Comparison of ENCODE assay signal across 8 cellular contexts in the genomic region with DNA sequence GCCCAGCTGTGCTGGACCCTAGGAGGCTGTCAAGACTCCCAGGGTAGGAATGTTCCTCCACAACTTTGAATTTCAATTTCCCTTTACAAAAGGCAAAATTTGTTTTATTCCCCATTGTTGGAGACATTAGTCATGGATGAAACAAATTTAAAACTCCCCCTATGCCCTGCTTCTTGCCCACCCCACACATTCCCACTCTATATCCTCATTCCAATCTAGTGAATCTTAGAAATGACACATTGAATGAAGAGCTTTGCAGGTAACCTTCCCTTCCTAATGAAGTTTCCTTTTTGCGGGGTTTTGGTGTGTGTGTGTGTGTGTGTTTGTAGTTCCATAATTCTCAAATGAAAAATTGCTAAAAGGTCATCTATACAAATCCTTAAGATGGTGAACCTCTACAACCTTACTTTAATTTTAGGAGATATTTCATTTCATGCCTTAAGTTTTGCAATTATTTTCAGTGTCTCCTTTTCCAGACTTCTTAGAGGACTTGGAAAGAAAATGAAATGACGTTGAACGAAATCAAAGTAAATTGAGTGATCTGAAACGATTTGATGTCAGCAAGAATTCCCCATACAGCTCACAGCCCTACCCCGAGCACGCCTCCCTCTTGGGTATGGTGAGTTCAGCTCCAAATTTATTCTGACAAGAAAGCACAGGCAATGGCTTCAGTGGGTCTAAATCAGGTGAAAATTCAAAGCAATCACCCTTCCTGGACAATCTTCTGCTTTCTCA.
A peak's percentile ranks its signal among the peaks of the same experiment; 100 is the strongest.
DNase-seq lines count a peak whose midpoint lies in the region; ATAC-seq, FAIRE-seq and TF ChIP-seq lines count a peak whose summit lies in the region.

No MANE protein-coding gene starts in this region.

- no peaks in the 10 kb centered on the region for H4K20me1 ChIP-seq in KMS-11 (ENCODE audit: insufficient read depth)

- no peaks in the 10 kb centered on the region for H3K79me2 ChIP-seq in KMS-11 (ENCODE audit: insufficient read depth, low read depth)

- H2AFZ ChIP-seq in KMS-11 (ENCODE audit: low read depth) = peak overlapping the region; percentile 5; the same call in 1 of the 2 replicates

- POLR2A ChIA-PET in A673 (lab: Charles Lee; ENCODE audit: low non-redundant PET) = no interaction called here

- no peak for TF ChIP-seq CTCF in A673 (conservative IDR thresholded peaks at IDR 0.05; ENCODE audit: low read depth, low read length)
- no peak for TF ChIP-seq CTCF in KMS-11 (conservative IDR thresholded peaks at IDR 0.05; ENCODE audit: low read depth, low read length)
- TF ChIP-seq CTCF in bronchial epithelial cell (IDR thresholded peaks at IDR 0.05; ENCODE audit: insufficient read depth, low read length, severe bottlenecking) = no peak

- H3K4me3 ChIP-seq in A673 (ENCODE audit: low read depth, low read length, poor library complexity, severe bottlenecking) (no peak overlapping the region), KMS-11 (IDR thresholded peaks at IDR 0.05; ENCODE audit: insufficient read depth, low read depth, low read length) (peak overlapping the region; percentile 92), bronchial epithelial cell (ENCODE audit: low read depth, low read length) (no peak overlapping the region), mucosa of rectum (ENCODE audit: low read length in 2 of 2) (peak overlapping the region; percentile 71 to 80)

- H3K9me3 ChIP-seq in A673 (ENCODE audit: low read depth, low read length, poor library complexity, severe bottlenecking) (no peaks in the 10 kb centered on the region), mucosa of rectum (ENCODE audit: control insufficient read depth in 2 of 2, low read length in 2 of 2) (no peaks in the 10 kb centered on the region)

- H3K4me1 ChIP-seq in A673 (ENCODE audit: insufficient read depth, low read length, poor library complexity, severe bottlenecking) = peaks cover 46% of the 10 kb centered on the region
- peaks cover 75% of the 10 kb centered on the region for H3K4me1 ChIP-seq in KMS-11 (ENCODE audit: low read depth, poor library complexity, severe bottlenecking)
- peaks cover 33 to 38% of the 10 kb centered on the region in 2 donors for H3K4me1 ChIP-seq in mucosa of rectum (ENCODE audit: control insufficient read depth in 2 of 2, insufficient read depth in 2 of 2, low read length in 2 of 2)

- H3K36me3 ChIP-seq in A673 (ENCODE audit: insufficient read depth, low read length, poor library complexity, severe bottlenecking) (no peaks in the 10 kb centered on the region), KMS-11 (ENCODE audit: insufficient read depth) (no peaks in the 10 kb centered on the region), bronchial epithelial cell (ENCODE audit: control insufficient read depth, insufficient read depth, low read length) (no peaks in the 10 kb centered on the region), mucosa of rectum (ENCODE audit: control insufficient read depth in 2 of 2, insufficient read depth in 2 of 2, low read length in 2 of 2) (no peaks in the 10 kb centered on the region)

- H3K27me3 ChIP-seq in A673 (replicated peaks; ENCODE audit: insufficient read depth, low read depth, low read length, poor library complexity) = no peaks in the 10 kb centered on the region
- no peaks in the 10 kb centered on the region for H3K27me3 ChIP-seq in KMS-11 (ENCODE audit: insufficient read depth, low read depth)
- no peaks in the 10 kb centered on the region for H3K27me3 ChIP-seq in bronchial epithelial cell (ENCODE audit: control insufficient read depth, insufficient read depth, low read length)
- H3K27me3 ChIP-seq in mucosa of rectum (ENCODE audit: control insufficient read depth in 2 of 2, insufficient read depth in 2 of 2, low read length in 2 of 2) = no peaks in the 10 kb centered on the region

- peak overlapping the region; percentile 92 for H3K27ac ChIP-seq in A673 (ENCODE audit: low read depth, low read length, poor library complexity, severe bottlenecking)
- peak overlapping the region; percentile 96 for H3K27ac ChIP-seq in KMS-11
- peak overlapping the region; percentile 100 for H3K27ac ChIP-seq in mucosa of rectum (ENCODE audit: low read depth in 2 of 2, low read length in 2 of 2)

- peak overlapping the region; percentile 82 for H3K9ac ChIP-seq in KMS-11
- H3K9ac ChIP-seq in mucosa of rectum (ENCODE audit: low read depth in 1 of 2, low read length in 2 of 2) = peak overlapping the region; percentile 86 to 99

- DNase-seq in A673 (ENCODE audit: low spot score) (no peak), bronchial epithelial cell (ENCODE audit: low read depth) (peak; percentile 89), NCI-H446 treated with DMSO at 0.1 percent for 48 hours (lab: John Stamatoyannopoulos, UW) (no peak), SIG-M5 treated with dmso at 0.1 percent for 504 hours (lab: John Stamatoyannopoulos, UW; ENCODE audit: unreplicated experiment) (no peak)

- H3K4me2 ChIP-seq in KMS-11 = peak overlapping the region; percentile 90

- CTCF ChIA-PET in A673 (lab: Charles Lee) = interaction anchor here (2.2 kb wide), 1 partner anchor 50 kb away, joined by 14 read pairs; no protein-coding TSS in a partner anchor

- no TSS peak for BruUV-seq in A673 (replicated peaks; lab: Mats Ljungman, UMichigan)

- intact Hi-C loops in A673 (cut with micrococcal nuclease; ENCODE audit: unreplicated experiment) = loop anchor here (2.0 kb wide), 1 partner anchor 43 kb away; no protein-coding TSS in a partner anchor

- no peak for ATAC-seq in HG02840 (IDR thresholded peaks at IDR 0.05; ENCODE audit: low FRiP score, unreplicated experiment)
- ATAC-seq in GM21528 (IDR thresholded peaks at IDR 0.05; ENCODE audit: low FRiP score, unreplicated experiment) = no peak

- FAIRE-seq in bronchial epithelial cell (lab: Jason Lieb, UNC) = no peak

Comparison
In these comparisons a context has a peak if more than half of its experiments do, and no peak if none do; other contexts are left out.
1. H3K4me3 ChIP-seq: peak in KMS-11 (single experiment) and mucosa of rectum (2 of 2); none in A673 (single experiment) and bronchial epithelial cell (single experiment).
2. Peak in every context shown above with its lines, with median percentiles within 50 percentile points of each other: H3K27ac ChIP-seq.